9 cellular contexts compared by ENCODE assay signal in the genomic region with DNA sequence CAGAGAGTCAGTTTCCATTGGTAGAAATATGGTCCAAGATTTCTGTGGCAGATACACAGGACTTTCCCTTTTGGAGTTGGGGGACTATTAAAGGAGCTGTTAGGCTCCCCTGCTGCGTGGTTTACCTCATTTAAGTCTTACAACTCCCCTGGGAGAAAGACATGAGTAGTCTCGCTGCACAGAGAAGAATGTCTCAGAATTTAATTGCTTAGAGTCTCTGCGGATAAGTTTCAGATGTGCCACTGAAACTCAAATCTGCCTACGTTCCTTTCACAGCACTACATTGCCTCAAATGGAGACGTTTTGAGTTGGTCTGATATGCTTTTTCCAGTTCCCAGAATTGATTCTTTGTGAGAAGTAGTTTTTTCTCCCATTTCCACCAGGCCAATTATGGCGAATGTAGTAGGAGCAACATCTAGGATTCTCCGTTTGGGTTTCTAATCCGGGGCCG. TPM values are rescaled to one million over a fixed set of nuclear protein-coding genes. Genes with fewer than 3 reads are reported as not detected.
DNase-seq lines count a peak whose midpoint lies in the region; ATAC-seq and TF ChIP-seq lines count a peak whose summit lies in the region.
"Had no signal": no experiment of that assay in that cellular context is flagged by ENCODE, and none has a peak within 500 bp of the region (broad histone marks: within the 10 kb centered on the region; RNA-seq: fewer than 3 reads in every experiment).

No MANE protein-coding gene starts in this region.

- H3K27me3 ChIP-seq in HUES64 (ENCODE audit: insufficient read depth, low read length) = peaks cover 57% of the 10 kb centered on the region
- H3K27me3 ChIP-seq in stomach = peaks cover 0 to 68% (median 34%) of the 10 kb centered on the region in 3 donors

- peak overlapping the region; percentile 64; the same call in 1 of the 2 replicates for H3K9ac ChIP-seq in HUES64 (ENCODE audit: low read depth, low read length)

- DNase-seq in glutamatergic neuron = no peak
- DNase-seq in stomach = no peak
- no peak for DNase-seq in OCI-M1 (lab: John Stamatoyannopoulos, UW)
- no peak for DNase-seq in GM19238 (ENCODE audit: insufficient read length, low spot score)

- H3K36me3 ChIP-seq in HUES64 (ENCODE audit: insufficient read depth, low read length) (no peaks in the 10 kb centered on the region), stomach (no peaks in the 10 kb centered on the region)

- peak overlapping the region; percentile 86 for H3K4me3 Mint-ChIP-seq in glutamatergic neuron (ENCODE audit: unreplicated experiment)

- H3K4me3 ChIP-seq in GM08714 (ENCODE audit: low read length) = peak overlapping the region; percentile 54
- H3K4me3 ChIP-seq in HUES64 (ENCODE audit: low read length) = peak overlapping the region; percentile 71
- peak overlapping the region; percentile 62 to 88 (median 71) for H3K4me3 ChIP-seq in stomach

- peaks cover 11% of the 10 kb centered on the region for H3K4me1 ChIP-seq in HUES64 (ENCODE audit: insufficient read depth, low read length)
- H3K4me1 ChIP-seq in stomach = peaks cover 14 to 25% (median 20%) of the 10 kb centered on the region in 4 donors

- H3K4me1 Mint-ChIP-seq in glutamatergic neuron (ENCODE audit: low read depth, unreplicated experiment) = peaks cover 16% of the 10 kb centered on the region

- TF ChIP-seq CTCF in glutamatergic neuron (IDR thresholded peaks at IDR 0.05; ENCODE audit: partially characterized antibody, unreplicated experiment) (no peak), stomach (IDR thresholded peaks at IDR 0.05) (no peak)

- peaks cover 7% of the 10 kb centered on the region for H3K27me3 Mint-ChIP-seq in glutamatergic neuron (ENCODE audit: unreplicated experiment)

- intact Hi-C loops in stomach (cut with DNase I; ENCODE audit: low total_unique reads) = no loop called here

- H3K9me3 Mint-ChIP-seq in glutamatergic neuron (ENCODE audit: unreplicated experiment) = peaks cover 6% of the 10 kb centered on the region

- WGBS in HUES64 = 38% methylated on average over 8 of the region's 9 CpGs
- 8 to 13% (median 9%) methylated on average over 9 of the region's 9 CpGs for whole genome bisulfite sequencing in stomach, 5 donors

- H3K36me3 Mint-ChIP-seq in glutamatergic neuron (ENCODE audit: unreplicated experiment) = no peaks in the 10 kb centered on the region

- peak overlapping the region; percentile 66 for H3K27ac Mint-ChIP-seq in glutamatergic neuron (ENCODE audit: unreplicated experiment)

- H3K9me3 ChIP-seq in HUES64 (ENCODE audit: insufficient read depth, low read depth, low read length) (no peaks in the 10 kb centered on the region), stomach (no peaks in the 10 kb centered on the region)

- ATAC-seq in GM21423 (IDR thresholded peaks at IDR 0.05; ENCODE audit: unreplicated experiment) = peak; percentile 30
- no peak for ATAC-seq in GM21737 (IDR thresholded peaks at IDR 0.05; ENCODE audit: unreplicated experiment)

- no peak overlapping the region for H3K27ac ChIP-seq in HUES64 (ENCODE audit: low read depth, low read length)
- no peak overlapping the region for H3K27ac ChIP-seq in stomach

- TF ChIP-seq EP300 in stomach (IDR thresholded peaks at IDR 0.05) = no peak

- no peak for TF ChIP-seq POLR2A in stomach (IDR thresholded peaks at IDR 0.05)

RNA-seq across cellular contexts. Expression of a gene that starts 0.6 kb away (rescaled TPM):
- 9.9 TPM for polyA plus RNA-seq in HUES64 (2013, experiment 1 of 2)
- polyA plus RNA-seq in HUES64 (2013, experiment 2 of 2) = 14.3 TPM
- total RNA-seq in glutamatergic neuron (ENCODE audit: unreplicated experiment) (22.4 TPM), stomach (1 to 10 TPM in 1 of 5 donors, under 1 TPM in 2, not detected in 2; under 0.01 to 6.8 (median 0.72) TPM)
- polyA plus RNA-seq in stomach = under 1 TPM; 0.15 to 0.50 (median 0.25) TPM
- total RNA-seq: fibroblast of villous mesenchyme had no signal
